In genomic region chr1:89356658-89357400, GRCh38 we compare ENCODE assay signal across 1 cellular context.
TF ChIP-seq lines count a peak whose summit lies in the region.

No MANE protein-coding gene starts in this region.

TF ChIP-seq in HepG2, 621 proteins besides CTCF, POLR2A, EP300 and RAD21 (continued from another document and continues in another):
- TF ChIP-seq RERE (CRISPR knock-in tag; IDR thresholded peaks at IDR 0.05; ENCODE audit: low read depth) (peak; percentile 97), FOXM1 (CRISPR knock-in tag; IDR thresholded peaks at IDR 0.05) (no peak), SIX1 (CRISPR knock-in tag; IDR thresholded peaks at IDR 0.05; ENCODE audit: borderline replicate concordance) (peak; percentile 92), MLLT10 (CRISPR knock-in tag; IDR thresholded peaks at IDR 0.05) (no peak), ZNF816 (CRISPR knock-in tag; IDR thresholded peaks at IDR 0.05; ENCODE audit: borderline replicate concordance) (no peak), HNRNPL (IDR thresholded peaks at IDR 0.05; ENCODE audit: low read depth, low read length) (no peak), CCDC6 (CRISPR knock-in tag; IDR thresholded peaks at IDR 0.05) (0 out of 2 replicates have a peak, but pooled peaks have one; percentile 31), ZNF264 (CRISPR knock-in tag; IDR thresholded peaks at IDR 0.05) (peak; percentile 29; the same call in 1 of the 2 replicates), ZFP36 (IDR thresholded peaks at IDR 0.05; ENCODE audit: borderline replicate concordance, low read depth, low read length, partially characterized antibody) (peak; percentile 35), SOX13 (IDR thresholded peaks at IDR 0.05) (0 out of 2 replicates have a peak, but pooled peaks have one; percentile 42), SOX13 (CRISPR knock-in tag; conservative IDR thresholded peaks at IDR 0.05 in 1 of 2, IDR thresholded peaks at IDR 0.05 in 1 of 2) (peak in 1 of 2 experiments; percentile 86; a peak in 2 of 4 replicates), ZNF205 (CRISPR knock-in tag; IDR thresholded peaks at IDR 0.05) (peak; percentile 64), POGK (CRISPR knock-in tag; conservative IDR thresholded peaks at IDR 0.05) (0 out of 2 replicates have a peak, but pooled peaks have one; percentile 30), BRF2 (CRISPR knock-in tag; IDR thresholded peaks at IDR 0.05) (peak; percentile 67; the same call in 1 of the 2 replicates), TEAD3 (CRISPR knock-in tag; optimal IDR thresholded peaks at IDR 0.05; ENCODE audit: borderline replicate concordance) (peak; percentile 56), HMG20A (CRISPR knock-in tag; IDR thresholded peaks at IDR 0.05; ENCODE audit: borderline replicate concordance) (peak; percentile 74), ZNF232 (CRISPR knock-in tag; IDR thresholded peaks at IDR 0.05; ENCODE audit: borderline replicate concordance) (peak; percentile 95), RXRA (CRISPR knock-in tag; IDR thresholded peaks at IDR 0.05) (peak; percentile 20; the same call in 1 of the 2 replicates), FOXA3 (CRISPR knock-in tag; IDR thresholded peaks at IDR 0.05) (peak; percentile 81), HDAC1 (CRISPR knock-in tag; IDR thresholded peaks at IDR 0.05) (peak; percentile 50; the same call in 1 of the 2 replicates), SOX5 (CRISPR knock-in tag; IDR thresholded peaks at IDR 0.05; ENCODE audit: borderline replicate concordance) (peak; percentile 68), FOSL2 (CRISPR knock-in tag; IDR thresholded peaks at IDR 0.05) (peak; percentile 66), TBX3 (IDR thresholded peaks at IDR 0.05; ENCODE audit: borderline replicate concordance) (peak; percentile 62; the same call in 1 of the 2 replicates), SMYD3 (CRISPR knock-in tag; IDR thresholded peaks at IDR 0.05) (peak; percentile 63; the same call in 1 of the 2 replicates), ATRX (CRISPR knock-in tag; IDR thresholded peaks at IDR 0.05; ENCODE audit: borderline replicate concordance) (no peak), ZNF772 (CRISPR knock-in tag; IDR thresholded peaks at IDR 0.05) (0 out of 2 replicates have a peak, but pooled peaks have one; percentile 35), ZNF251 (CRISPR knock-in tag; IDR thresholded peaks at IDR 0.05) (no peak), AHDC1 (CRISPR knock-in tag; IDR thresholded peaks at IDR 0.05; ENCODE audit: borderline replicate concordance) (peak; percentile 64; the same call in 1 of the 2 replicates), ZNF800 (CRISPR knock-in tag; IDR thresholded peaks at IDR 0.05) (no peak), FOXO1 (CRISPR knock-in tag; IDR thresholded peaks at IDR 0.05) (peak; percentile 62; the same call in 1 of the 2 replicates), ZNF546 (CRISPR knock-in tag; conservative IDR thresholded peaks at IDR 0.05) (no peak), CREB1 (IDR thresholded peaks at IDR 0.05) (no peak), CREB1 (CRISPR knock-in tag; IDR thresholded peaks at IDR 0.05) (peak; percentile 64), ZMYM4 (CRISPR knock-in tag; IDR thresholded peaks at IDR 0.05) (peak; percentile 61), ZNF577 (CRISPR knock-in tag; IDR thresholded peaks at IDR 0.05; ENCODE audit: borderline replicate concordance, low read depth) (no peak), ZNF792 (CRISPR knock-in tag; IDR thresholded peaks at IDR 0.05) (peak; percentile 63; the same call in 1 of the 2 replicates)
- TF ChIP-seq, protein P1, sequence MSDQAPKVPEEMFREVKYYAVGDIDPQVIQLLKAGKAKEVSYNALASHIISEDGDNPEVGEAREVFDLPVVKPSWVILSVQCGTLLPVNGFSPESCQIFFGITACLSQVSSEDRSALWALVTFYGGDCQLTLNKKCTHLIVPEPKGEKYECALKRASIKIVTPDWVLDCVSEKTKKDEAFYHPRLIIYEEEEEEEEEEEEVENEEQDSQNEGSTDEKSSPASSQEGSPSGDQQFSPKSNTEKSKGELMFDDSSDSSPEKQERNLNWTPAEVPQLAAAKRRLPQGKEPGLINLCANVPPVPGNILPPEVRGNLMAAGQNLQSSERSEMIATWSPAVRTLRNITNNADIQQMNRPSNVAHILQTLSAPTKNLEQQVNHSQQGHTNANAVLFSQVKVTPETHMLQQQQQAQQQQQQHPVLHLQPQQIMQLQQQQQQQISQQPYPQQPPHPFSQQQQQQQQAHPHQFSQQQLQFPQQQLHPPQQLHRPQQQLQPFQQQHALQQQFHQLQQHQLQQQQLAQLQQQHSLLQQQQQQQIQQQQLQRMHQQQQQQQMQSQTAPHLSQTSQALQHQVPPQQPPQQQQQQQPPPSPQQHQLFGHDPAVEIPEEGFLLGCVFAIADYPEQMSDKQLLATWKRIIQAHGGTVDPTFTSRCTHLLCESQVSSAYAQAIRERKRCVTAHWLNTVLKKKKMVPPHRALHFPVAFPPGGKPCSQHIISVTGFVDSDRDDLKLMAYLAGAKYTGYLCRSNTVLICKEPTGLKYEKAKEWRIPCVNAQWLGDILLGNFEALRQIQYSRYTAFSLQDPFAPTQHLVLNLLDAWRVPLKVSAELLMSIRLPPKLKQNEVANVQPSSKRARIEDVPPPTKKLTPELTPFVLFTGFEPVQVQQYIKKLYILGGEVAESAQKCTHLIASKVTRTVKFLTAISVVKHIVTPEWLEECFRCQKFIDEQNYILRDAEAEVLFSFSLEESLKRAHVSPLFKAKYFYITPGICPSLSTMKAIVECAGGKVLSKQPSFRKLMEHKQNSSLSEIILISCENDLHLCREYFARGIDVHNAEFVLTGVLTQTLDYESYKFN (CRISPR knock-in tag; conservative IDR thresholded peaks at IDR 0.05) = peak; percentile 79
- TF ChIP-seq, protein P2, sequence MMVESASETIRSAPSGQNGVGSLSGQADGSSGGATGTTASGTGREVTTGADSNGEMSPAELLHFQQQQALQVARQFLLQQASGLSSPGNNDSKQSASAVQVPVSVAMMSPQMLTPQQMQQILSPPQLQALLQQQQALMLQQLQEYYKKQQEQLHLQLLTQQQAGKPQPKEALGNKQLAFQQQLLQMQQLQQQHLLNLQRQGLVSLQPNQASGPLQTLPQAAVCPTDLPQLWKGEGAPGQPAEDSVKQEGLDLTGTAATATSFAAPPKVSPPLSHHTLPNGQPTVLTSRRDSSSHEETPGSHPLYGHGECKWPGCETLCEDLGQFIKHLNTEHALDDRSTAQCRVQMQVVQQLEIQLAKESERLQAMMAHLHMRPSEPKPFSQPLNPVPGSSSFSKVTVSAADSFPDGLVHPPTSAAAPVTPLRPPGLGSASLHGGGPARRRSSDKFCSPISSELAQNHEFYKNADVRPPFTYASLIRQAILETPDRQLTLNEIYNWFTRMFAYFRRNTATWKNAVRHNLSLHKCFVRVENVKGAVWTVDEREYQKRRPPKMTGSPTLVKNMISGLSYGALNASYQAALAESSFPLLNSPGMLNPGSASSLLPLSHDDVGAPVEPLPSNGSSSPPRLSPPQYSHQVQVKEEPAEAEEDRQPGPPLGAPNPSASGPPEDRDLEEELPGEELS (CRISPR knock-in tag; IDR thresholded peaks at IDR 0.05) = peak; percentile 69
